1 cellular context compared by ENCODE assay signal in genomic region chr14:104220225-104221070, GRCh38.
TF ChIP-seq lines count a peak whose summit lies in the region.

No MANE protein-coding gene starts in this region.

TF ChIP-seq in K562, 482 proteins besides CTCF, POLR2A, EP300 and RAD21 (continued from another document):
- peak; percentile 33; the same call in 1 of the 2 replicates for TF ChIP-seq MGA (IDR thresholded peaks at IDR 0.05)
- TF ChIP-seq NRF1 (conservative IDR thresholded peaks at IDR 0.05 in 1 of 2, IDR thresholded peaks at IDR 0.05 in 1 of 2), result no peak
- no peak for TF ChIP-seq BRD4 (IDR thresholded peaks at IDR 0.05)
- no peak for TF ChIP-seq NR2C2 (CRISPR knock-in tag; IDR thresholded peaks at IDR 0.05)
- peak; percentile 54; the same call in 1 of the 2 replicates for TF ChIP-seq NR2C2 (tag; IDR thresholded peaks at IDR 0.05)
- no peak for TF ChIP-seq ESRRB (CRISPR knock-in tag; IDR thresholded peaks at IDR 0.05; ENCODE audit: borderline replicate concordance)
- no peak for TF ChIP-seq PBX2 (CRISPR knock-in tag; IDR thresholded peaks at IDR 0.05; ENCODE audit: low read depth)
- peak; percentile 65 for TF ChIP-seq PBX2 (tag; conservative IDR thresholded peaks at IDR 0.05; ENCODE audit: low read depth)
- TF ChIP-seq MEIS2 (IDR thresholded peaks at IDR 0.05; ENCODE audit: partially characterized antibody), result peak; percentile 28
- no peak for TF ChIP-seq C11orf30 (IDR thresholded peaks at IDR 0.05; ENCODE audit: low read depth)
